ENCODE assay signal across 19 cellular contexts in the genomic region with DNA sequence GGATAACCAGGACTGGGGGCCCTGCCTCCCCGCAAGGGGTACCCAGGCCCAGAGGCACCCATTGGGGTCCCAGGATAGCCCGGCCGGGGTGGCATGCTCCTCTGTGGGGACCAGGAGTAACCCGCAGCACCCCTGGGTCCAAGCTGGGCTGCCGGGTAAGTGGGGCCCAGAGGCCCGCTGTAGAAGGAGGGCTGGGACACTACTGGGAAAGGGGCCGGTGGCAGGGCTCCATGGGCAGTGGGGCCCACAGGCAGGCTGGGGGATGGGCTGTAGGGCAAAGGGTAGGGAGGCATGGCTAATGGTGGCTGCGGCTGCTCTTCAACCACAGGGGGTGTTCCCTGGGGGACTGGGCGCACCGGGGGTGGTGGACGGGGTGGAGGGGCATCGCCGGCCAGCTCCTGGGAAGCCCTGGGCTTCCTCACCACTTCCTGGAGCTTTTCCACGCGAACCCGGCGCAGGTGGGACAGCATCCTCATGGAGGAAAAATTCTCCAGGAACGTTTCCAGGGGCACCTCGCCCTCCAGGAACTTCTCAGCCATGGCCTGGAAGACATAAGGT. TPM values are rescaled to one million over a fixed set of nuclear protein-coding genes. Genes with fewer than 3 reads are reported as not detected.
"Had no signal": no experiment of that assay in that cellular context is flagged by ENCODE, and none has a peak within 500 bp of the region (broad histone marks: within the 10 kb centered on the region; RNA-seq: fewer than 3 reads in every experiment).

No MANE protein-coding gene starts in this region.

- H3K4me3 Mint-ChIP-seq: IgD-negative memory B cell had no signal

- H3K27me3 Mint-ChIP-seq: IgD-negative memory B cell had no signal

- DNase-seq: KBM-7, MV-4-11, NCI-H1048, NCI-H1105, NCI-H1417 treated with DMSO at 0.1 percent for 48 hours, NCI-H146, NCI-H1694 treated with DMSO at 0.1 percent for 48 hours, NCI-H1930, NCI-H2107, NCI-H2227 treated with DMSO at 0.1 percent for 48 hours, NCI-H524 treated with DMSO at 0.1 percent for 48 hours, NCI-H69, NCI-H774, SHP77 had no signal

- H3K9me3 Mint-ChIP-seq: IgD-negative memory B cell had no signal

- H3K27ac ChIP-seq: HL-60 had no signal

RNA-seq across cellular contexts. Expression of a gene that starts 29.8 kb away (rescaled TPM):
- total RNA-seq: LHCN-M2, MCF 10A, NCI-H460 had no signal
